In the genomic region with DNA sequence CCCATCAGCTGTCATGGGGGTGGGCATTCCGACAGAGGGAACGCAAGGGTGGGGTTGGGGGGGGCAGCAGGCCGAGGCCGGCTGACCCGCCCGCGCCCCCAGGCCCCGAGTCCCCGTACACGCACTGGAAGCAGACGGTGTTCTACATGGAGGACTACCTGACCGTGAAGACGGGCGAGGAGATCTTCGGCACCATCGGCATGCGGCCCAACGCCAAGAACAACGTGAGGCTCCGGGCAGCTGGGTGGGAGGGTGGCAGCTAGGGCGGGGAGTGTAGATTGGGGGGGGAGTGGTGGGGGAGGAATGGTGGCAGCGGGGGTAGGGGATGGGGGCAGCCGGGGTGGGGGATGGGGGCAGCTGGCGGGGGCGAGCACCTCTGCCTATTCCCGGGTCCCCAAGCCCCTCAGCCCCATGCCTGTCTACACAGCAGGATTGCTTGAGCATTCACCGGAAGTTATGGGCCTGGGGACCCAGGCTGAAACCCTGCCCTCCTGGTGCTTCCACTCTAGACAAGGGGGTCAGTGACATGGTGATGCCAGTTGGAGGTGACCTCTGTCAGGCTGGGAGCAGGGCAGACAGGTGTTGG, we compare ENCODE assay signal across 18 cellular contexts. TPM values are rescaled to one million over a fixed set of nuclear protein-coding genes. Genes with fewer than 3 reads are reported as not detected.
DNase-seq lines count a peak whose midpoint lies in the region; ATAC-seq, FAIRE-seq and TF ChIP-seq lines count a peak whose summit lies in the region.
"Had no signal": no experiment of that assay in that cellular context is flagged by ENCODE, and none has a peak within 500 bp of the region (broad histone marks: within the 10 kb centered on the region; RNA-seq: fewer than 3 reads in every experiment).

No MANE protein-coding gene starts in this region.

- intact Hi-C loops in left ventricle myocardium inferior (cut with micrococcal nuclease) (no loop called here), cardiac septum (cut with DNase I) (no loop called here), K562 (cut with micrococcal nuclease) (no loop called here), lower lobe of right lung (cut with DNase I) (no loop called here), upper lobe of right lung (cut with DNase I) (no loop called here), vagina (cut with DNase I) (no loop called here)

- H3K27me3 ChIP-seq in left ventricle myocardium inferior (ENCODE audit: low read depth) (peaks cover 11% of the 10 kb centered on the region), K562 (ENCODE audit: control insufficient read depth in 2 of 2, insufficient read depth in 2 of 2, low read length in 2 of 2) (no peaks in the 10 kb centered on the region), lower lobe of right lung (ENCODE audit: low read depth) (peaks cover 24% of the 10 kb centered on the region), upper lobe of right lung (peaks cover 7% of the 10 kb centered on the region), vagina (no peaks in the 10 kb centered on the region)

- H3K27ac ChIP-seq in left ventricle myocardium inferior (replicated peaks) = peak overlapping the region; percentile 81
- H3K27ac ChIP-seq in K562 (ENCODE audit: extremely low read depth, low read depth, low read length) = no peak overlapping the region
- H3K27ac ChIP-seq in lower lobe of right lung = peak overlapping the region; percentile 60
- H3K27ac ChIP-seq in upper lobe of right lung = peak overlapping the region; percentile 13
- no peak overlapping the region for H3K27ac ChIP-seq in vagina
- H3K27ac ChIP-seq: C4-2B, HL-60 had no signal

- TF ChIP-seq EP300 in K562 (IDR thresholded peaks at IDR 0.05; ENCODE audit: low read length) = no peak

- no peak overlapping the region for H3K4me2 ChIP-seq in K562 (ENCODE audit: insufficient read depth, low read length)

- peaks cover 3% of the 10 kb centered on the region for H3K9me1 ChIP-seq in K562 (ENCODE audit: control insufficient read depth, insufficient read depth, low read length)

- H4K20me1 ChIP-seq in K562 (replicated peaks; ENCODE audit: control insufficient read depth, insufficient read depth, low read length) = no peaks in the 10 kb centered on the region; the same call in 1 of the 2 replicates

- no peak overlapping the region for H3K9ac ChIP-seq in K562 (ENCODE audit: insufficient read depth in 1 of 2, low read depth in 2 of 2, low read length in 2 of 2)

- DNase-seq in left ventricle myocardium inferior = no peak
- DNase-seq in cardiac septum (ENCODE audit: low spot score) = no peak
- no peak for DNase-seq in K562 (ENCODE audit: extremely low read depth in 1 of 4, low spot score in 3 of 4)
- no peak for DNase-seq in lower lobe of right lung
- DNase-seq in upper lobe of right lung = no peak
- DNase-seq in vagina (ENCODE audit: extremely low spot score in 2 of 2) = no peak
- no peak for DNase-seq in SKM-1 treated with dmso at 0.1 percent for 144 hours (lab: John Stamatoyannopoulos, UW; ENCODE audit: unreplicated experiment)
- DNase-seq: GOT3, KBM-7, NCI-H1092, NCI-H1694 treated with DMSO at 0.1 percent for 48 hours, NCI-H345, NCI-H526 treated with DMSO at 0.1 percent for 48 hours had no signal

- no peak for FAIRE-seq in K562 (lab: Jason Lieb, UNC)
- FAIRE-seq: GM19239 had no signal

- no TSS peak for BruUV-seq in K562 (replicated peaks; lab: Mats Ljungman, UMichigan)

- CTCF ChIA-PET in K562 (lab: Yijun Ruan, JAX; ENCODE audit: low intra/inter-chr PET ratio) = no interaction called here

- H3K4me3 ChIP-seq in left ventricle myocardium inferior = no peak overlapping the region
- H3K4me3 ChIP-seq in K562 = no peak overlapping the region
- peak overlapping the region; percentile 63 for H3K4me3 ChIP-seq in lower lobe of right lung
- H3K4me3 ChIP-seq in upper lobe of right lung = peak overlapping the region; percentile 59
- H3K4me3 ChIP-seq in vagina = no peak overlapping the region

- POLR2A ChIA-PET in K562 (lab: Yijun Ruan, JAX) = interaction anchor here (0.6 to 1.0 kb wide), 3 partner anchors 10 to 191 kb away, joined by 3 to 8 read pairs (median 5); a partner anchor contains a TSS

- TF ChIP-seq CTCF in left ventricle myocardium inferior (IDR thresholded peaks at IDR 0.05; ENCODE audit: borderline replicate concordance) (no peak), K562 (IDR thresholded peaks at IDR 0.05 in 2 of 3, conservative IDR thresholded peaks at IDR 0.05 in 1 of 3; ENCODE audit: insufficient read depth in 2 of 3, low read depth in 1 of 3, low read length in 3 of 3) (no peak), lower lobe of right lung (IDR thresholded peaks at IDR 0.05) (no peak), upper lobe of right lung (IDR thresholded peaks at IDR 0.05) (no peak), vagina (IDR thresholded peaks at IDR 0.05) (no peak)

- TF ChIP-seq POLR2A in K562 (conservative IDR thresholded peaks at IDR 0.05) (no peak), vagina (IDR thresholded peaks at IDR 0.05) (no peak)

- H3K4me1 ChIP-seq in left ventricle myocardium inferior (peaks cover 73% of the 10 kb centered on the region), K562 (replicated peaks in 1 of 2; ENCODE audit: control insufficient read depth in 2 of 2, insufficient read depth in 2 of 2, low read length in 2 of 2) (peaks cover 0 to 69% of the 10 kb centered on the region in 2 experiments; a peak in 2 of 5 replicates), lower lobe of right lung (peaks cover 28% of the 10 kb centered on the region), upper lobe of right lung (peaks cover 22% of the 10 kb centered on the region), vagina (peaks cover 20% of the 10 kb centered on the region)

- ATAC-seq in K562 (no peak), lower lobe of right lung (no peak), upper lobe of right lung (no peak), GM18907 (IDR thresholded peaks at IDR 0.05; ENCODE audit: unreplicated experiment) (no peak)
- ATAC-seq: Right ventricle myocardium inferior had no signal

- H3K9me3 ChIP-seq in left ventricle myocardium inferior (replicated peaks) (no peaks in the 10 kb centered on the region), K562 (replicated peaks; ENCODE audit: control insufficient read depth, insufficient read depth, low read depth, low read length) (no peaks in the 10 kb centered on the region), lower lobe of right lung (no peaks in the 10 kb centered on the region), upper lobe of right lung (no peaks in the 10 kb centered on the region), vagina (no peaks in the 10 kb centered on the region)

- 87% methylated on average over 3 of the region's 27 CpGs for WGBS in K562 (ENCODE audit: insufficient coverage, low coverage, missing lambda C conversion rate)

- H3K36me3 ChIP-seq in left ventricle myocardium inferior (peaks cover 66% of the 10 kb centered on the region), K562 (ENCODE audit: control insufficient read depth, insufficient read depth, low read length) (peaks cover 78% of the 10 kb centered on the region), lower lobe of right lung (peaks cover 66% of the 10 kb centered on the region), upper lobe of right lung (peaks cover 48% of the 10 kb centered on the region), vagina (peaks cover 0 to 52% of the 10 kb centered on the region in 2 donors)

- no peak overlapping the region for H2AFZ ChIP-seq in K562 (ENCODE audit: low read depth, low read length)

- in situ Hi-C loops in K562 (cut with MboI) = no loop called here

- peaks cover 8% of the 10 kb centered on the region for H3K79me2 ChIP-seq in K562 (ENCODE audit: control insufficient read depth, insufficient read depth, low read length)

- TF ChIP-seq RAD21 in K562 (CRISPR knock-in tag; conservative IDR thresholded peaks at IDR 0.05 in 1 of 2, IDR thresholded peaks at IDR 0.05 in 1 of 2) = no peak

RNA-seq across cellular contexts. Expression of a gene that starts 2.8 kb away (rescaled TPM):
- total RNA-seq in left ventricle myocardium inferior = 0.49 TPM
- total RNA-seq in cardiac septum = 0.19 TPM
- 13.0 and 50.8 TPM in 2 replicates for total RNA-seq in K562 (2011; cell fraction: chromatin; rRNA removed; ENCODE audit: low replicate concordance)
- 29.6 and 33.4 TPM in 2 replicates for total RNA-seq in K562 (2011; cell fraction: nucleolus; rRNA removed)
- total RNA-seq in K562 (2011; cell fraction: nucleoplasm; rRNA removed) = 21.0 and 23.9 TPM in 2 replicates
- 2.4 and 2.7 TPM in 2 replicates for total RNA-seq in K562 (2014; rRNA removed)
- 0.32 and 0.47 TPM in 2 replicates for total RNA-seq in K562 (2014; rRNA removed; fragmentation: Illumina TruSeq; extraction: Trizol)
- 1.9 and 2.4 TPM in 2 replicates for total RNA-seq in K562 (2015; rRNA removed; fragmentation: Illumina TruSeq; extraction: Trizol)
- 5.4 and 7.0 TPM in 2 replicates for total RNA-seq in K562 (2021)
- 1.3 and 2.2 TPM in 2 replicates for polyA plus RNA-seq in K562 (2011; rRNA removed)
- polyA plus RNA-seq in K562 (2011; cell fraction: cytosol; rRNA removed) = 1.8 and 4.7 TPM in 2 replicates
- 24.4 and 55.5 TPM in 2 replicates for polyA plus RNA-seq in K562 (2011; cell fraction: nucleus; rRNA removed)
- polyA plus RNA-seq in K562 (2012) = 3.6 and 4.4 TPM in 2 replicates
- polyA plus RNA-seq in K562 (2014; fragmentation: Illumina TruSeq; extraction: Trizol) = 2.1 and 2.7 TPM in 2 replicates
- under 1 TPM in 1 of 2 experiments, not detected in 1; 0.13 TPM for polyA plus RNA-seq in K562 (2014; fragmentation: Nextera tagmentation; extraction: Ambion mirVana)
- 5.7 and 8.4 TPM in 2 replicates for polyA plus RNA-seq in K562 (2014; rRNA removed)
- 0.15 and 0.60 TPM in 2 replicates for polyA minus RNA-seq in K562 (2011; rRNA and poly(A)+ RNA removed)
- 1.0 and 1.3 TPM in 2 replicates for polyA minus RNA-seq in K562 (2011; cell fraction: cytosol; rRNA and poly(A)+ RNA removed)
- polyA minus RNA-seq in K562 (2011; cell fraction: nucleus; rRNA and poly(A)+ RNA removed) = 6.1 and 6.9 TPM in 2 replicates
- 2.1 TPM for total RNA-seq in lower lobe of right lung
- total RNA-seq in upper lobe of right lung = 1.9 TPM
- 2.7 TPM for total RNA-seq in vagina

RNA-seq across cellular contexts. Expression of a gene that starts 4.3 kb away (rescaled TPM):
- total RNA-seq in left ventricle myocardium inferior (2.5 TPM), cardiac septum (3.1 TPM), K562 (2014; rRNA removed) (2.5 and 2.7 TPM in 2 replicates), K562 (2014; rRNA removed; fragmentation: Illumina TruSeq; extraction: Trizol) (1.9 and 3.0 TPM in 2 replicates), K562 (2015; rRNA removed; fragmentation: Illumina TruSeq; extraction: Trizol) (2.1 and 2.8 TPM in 2 replicates), K562 (2021) (3.1 and 4.4 TPM in 2 replicates), lower lobe of right lung (3.8 TPM), upper lobe of right lung (6.1 TPM), vagina (12.3 TPM)
- 2.6 and 5.2 TPM in 2 replicates for total RNA-seq in K562 (2011; cell fraction: chromatin; rRNA removed; ENCODE audit: low replicate concordance)
- 3.6 and 3.7 TPM in 2 replicates for total RNA-seq in K562 (2011; cell fraction: nucleolus; rRNA removed)
- total RNA-seq in K562 (2011; cell fraction: nucleoplasm; rRNA removed) = 1.8 and 3.9 TPM in 2 replicates
- polyA plus RNA-seq in K562 (2011; rRNA removed) (1.9 and 3.6 TPM in 2 replicates), K562 (2014; fragmentation: Illumina TruSeq; extraction: Trizol) (4.8 and 5.1 TPM in 2 replicates), K562 (2014; fragmentation: Nextera tagmentation; extraction: Ambion mirVana) (10 to 100 TPM; 11.5 to 12.3 TPM), K562 (2014; rRNA removed) (2.1 and 4.0 TPM in 2 replicates)
- 4.7 and 7.4 TPM in 2 replicates for polyA plus RNA-seq in K562 (2011; cell fraction: cytosol; rRNA removed)
- 3.6 and 4.2 TPM in 2 replicates for polyA plus RNA-seq in K562 (2011; cell fraction: nucleus; rRNA removed)
- polyA plus RNA-seq in K562 (2012) = 5.1 and 6.1 TPM in 2 replicates
- 0.53 and 0.96 TPM in 2 replicates for polyA minus RNA-seq in K562 (2011; rRNA and poly(A)+ RNA removed)
- not detected in 2 replicates for polyA minus RNA-seq in K562 (2011; cell fraction: cytosol; rRNA and poly(A)+ RNA removed)
- 0.27 and 2.1 TPM in 2 replicates for polyA minus RNA-seq in K562 (2011; cell fraction: nucleus; rRNA and poly(A)+ RNA removed)

RNA-seq across cellular contexts. Expression of a gene that starts 9.5 kb away (rescaled TPM):
- 112 TPM for total RNA-seq in left ventricle myocardium inferior
- total RNA-seq in cardiac septum = 124 TPM
- 329 and 693 TPM in 2 replicates for total RNA-seq in K562 (2011; cell fraction: chromatin; rRNA removed; ENCODE audit: low replicate concordance)
- total RNA-seq in K562 (2011; cell fraction: nucleolus; rRNA removed) = 420 and 469 TPM in 2 replicates
- 336 and 338 TPM in 2 replicates for total RNA-seq in K562 (2011; cell fraction: nucleoplasm; rRNA removed)
- total RNA-seq in K562 (2014; rRNA removed) = 371 and 483 TPM in 2 replicates
- 132 and 169 TPM in 2 replicates for total RNA-seq in K562 (2014; rRNA removed; fragmentation: Illumina TruSeq; extraction: Trizol)
- 326 and 337 TPM in 2 replicates for total RNA-seq in K562 (2015; rRNA removed; fragmentation: Illumina TruSeq; extraction: Trizol)
- total RNA-seq in K562 (2021) = 324 and 326 TPM in 2 replicates
- 407 and 436 TPM in 2 replicates for polyA plus RNA-seq in K562 (2011; rRNA removed)
- 562 and 863 TPM in 2 replicates for polyA plus RNA-seq in K562 (2011; cell fraction: cytosol; rRNA removed)
- 575 and 667 TPM in 2 replicates for polyA plus RNA-seq in K562 (2011; cell fraction: nucleus; rRNA removed)
- polyA plus RNA-seq in K562 (2012) = 194 and 423 TPM in 2 replicates
- polyA plus RNA-seq in K562 (2014; fragmentation: Illumina TruSeq; extraction: Trizol) = 446 and 465 TPM in 2 replicates
- 10 to 100 TPM; 13.3 to 74.0 TPM for polyA plus RNA-seq in K562 (2014; fragmentation: Nextera tagmentation; extraction: Ambion mirVana)
- polyA plus RNA-seq in K562 (2014; rRNA removed) = 464 and 510 TPM in 2 replicates
- 337 and 429 TPM in 2 replicates for polyA minus RNA-seq in K562 (2011; rRNA and poly(A)+ RNA removed)
- polyA minus RNA-seq in K562 (2011; cell fraction: cytosol; rRNA and poly(A)+ RNA removed) = 187 and 188 TPM in 2 replicates
- 171 and 244 TPM in 2 replicates for polyA minus RNA-seq in K562 (2011; cell fraction: nucleus; rRNA and poly(A)+ RNA removed)
- 88.3 TPM for total RNA-seq in lower lobe of right lung
- total RNA-seq in upper lobe of right lung = 90.8 TPM
- 156 TPM for total RNA-seq in vagina

RNA-seq across cellular contexts. Expression of a gene that starts 20.9 kb away (rescaled TPM):
- total RNA-seq in left ventricle myocardium inferior = 11.4 TPM
- 8.9 TPM for total RNA-seq in cardiac septum
- total RNA-seq in K562 (2011; cell fraction: chromatin; rRNA removed; ENCODE audit: low replicate concordance) = 31.5 and 83.3 TPM in 2 replicates
- 79.4 and 85.7 TPM in 2 replicates for total RNA-seq in K562 (2011; cell fraction: nucleolus; rRNA removed)
- 47.0 and 50.7 TPM in 2 replicates for total RNA-seq in K562 (2011; cell fraction: nucleoplasm; rRNA removed)
- total RNA-seq in K562 (2014; rRNA removed) = 128 and 169 TPM in 2 replicates
- total RNA-seq in K562 (2014; rRNA removed; fragmentation: Illumina TruSeq; extraction: Trizol) = 17.0 and 18.8 TPM in 2 replicates
- total RNA-seq in K562 (2015; rRNA removed; fragmentation: Illumina TruSeq; extraction: Trizol) = 26.5 and 29.4 TPM in 2 replicates
- 183 and 185 TPM in 2 replicates for total RNA-seq in K562 (2021)
- polyA plus RNA-seq in K562 (2011; rRNA removed) = 81.2 and 95.3 TPM in 2 replicates
- polyA plus RNA-seq in K562 (2011; cell fraction: cytosol; rRNA removed) = 132 and 350 TPM in 2 replicates
- 132 and 212 TPM in 2 replicates for polyA plus RNA-seq in K562 (2011; cell fraction: nucleus; rRNA removed)
- 164 and 177 TPM in 2 replicates for polyA plus RNA-seq in K562 (2012)
- polyA plus RNA-seq in K562 (2014; fragmentation: Illumina TruSeq; extraction: Trizol) = 85.6 and 184 TPM in 2 replicates
- 1 to 10 TPM; 7.4 to 7.5 TPM for polyA plus RNA-seq in K562 (2014; fragmentation: Nextera tagmentation; extraction: Ambion mirVana)
- polyA plus RNA-seq in K562 (2014; rRNA removed) = 263 and 282 TPM in 2 replicates
- 8.8 and 10.7 TPM in 2 replicates for polyA minus RNA-seq in K562 (2011; rRNA and poly(A)+ RNA removed)
- 29.2 and 36.0 TPM in 2 replicates for polyA minus RNA-seq in K562 (2011; cell fraction: cytosol; rRNA and poly(A)+ RNA removed)
- 22.6 and 24.0 TPM in 2 replicates for polyA minus RNA-seq in K562 (2011; cell fraction: nucleus; rRNA and poly(A)+ RNA removed)
- 17.0 TPM for total RNA-seq in lower lobe of right lung
- 15.8 TPM for total RNA-seq in upper lobe of right lung
- 14.7 TPM for total RNA-seq in vagina

RNA-seq across cellular contexts. Expression of a gene that starts 20.9 kb away (rescaled TPM):
- total RNA-seq in left ventricle myocardium inferior = 34.5 TPM
- 33.7 TPM for total RNA-seq in cardiac septum
- total RNA-seq in K562 (2011; cell fraction: chromatin; rRNA removed; ENCODE audit: low replicate concordance) = 63.4 and 152 TPM in 2 replicates
- 90.7 and 93.9 TPM in 2 replicates for total RNA-seq in K562 (2011; cell fraction: nucleolus; rRNA removed)
- 78.8 and 106 TPM in 2 replicates for total RNA-seq in K562 (2011; cell fraction: nucleoplasm; rRNA removed)
- total RNA-seq in K562 (2014; rRNA removed) = 113 and 160 TPM in 2 replicates
- total RNA-seq in K562 (2014; rRNA removed; fragmentation: Illumina TruSeq; extraction: Trizol) = 28.5 and 40.9 TPM in 2 replicates
- total RNA-seq in K562 (2015; rRNA removed; fragmentation: Illumina TruSeq; extraction: Trizol) = 64.0 and 65.4 TPM in 2 replicates
- total RNA-seq in K562 (2021) = 125 and 132 TPM in 2 replicates
- 54.5 and 66.4 TPM in 2 replicates for polyA plus RNA-seq in K562 (2011; rRNA removed)
- polyA plus RNA-seq in K562 (2011; cell fraction: cytosol; rRNA removed) = 56.8 and 134 TPM in 2 replicates
- polyA plus RNA-seq in K562 (2011; cell fraction: nucleus; rRNA removed) = 106 and 215 TPM in 2 replicates
- polyA plus RNA-seq in K562 (2012) = 119 and 139 TPM in 2 replicates
- polyA plus RNA-seq in K562 (2014; fragmentation: Illumina TruSeq; extraction: Trizol) = 118 and 119 TPM in 2 replicates
- 10 to 100 TPM in 1 of 2 experiments, 1 to 10 TPM in 1; 7.5 to 11.6 TPM for polyA plus RNA-seq in K562 (2014; fragmentation: Nextera tagmentation; extraction: Ambion mirVana)
- 118 and 145 TPM in 2 replicates for polyA plus RNA-seq in K562 (2014; rRNA removed)
- polyA minus RNA-seq in K562 (2011; rRNA and poly(A)+ RNA removed) = 11.1 and 16.9 TPM in 2 replicates
- 36.4 and 44.4 TPM in 2 replicates for polyA minus RNA-seq in K562 (2011; cell fraction: cytosol; rRNA and poly(A)+ RNA removed)
- polyA minus RNA-seq in K562 (2011; cell fraction: nucleus; rRNA and poly(A)+ RNA removed) = 13.9 and 17.5 TPM in 2 replicates
- total RNA-seq in lower lobe of right lung = 99.8 TPM
- total RNA-seq in upper lobe of right lung = 86.4 TPM
- total RNA-seq in vagina = 59.4 TPM

Comparison
In these comparisons a context has a peak if more than half of its experiments do, and no peak if none do; other contexts are left out.
1. H3K27ac ChIP-seq: peak in left ventricle myocardium inferior (single experiment), lower lobe of right lung (single experiment) and upper lobe of right lung (single experiment); none in K562 (single experiment) and vagina (single experiment).
2. H3K4me3 ChIP-seq: peak in lower lobe of right lung (single experiment) and upper lobe of right lung (single experiment); none in left ventricle myocardium inferior (single experiment), K562 (single experiment) and vagina (0 of 2).